Comparison of ENCODE assay signal across 1 cellular context in the genomic region with DNA sequence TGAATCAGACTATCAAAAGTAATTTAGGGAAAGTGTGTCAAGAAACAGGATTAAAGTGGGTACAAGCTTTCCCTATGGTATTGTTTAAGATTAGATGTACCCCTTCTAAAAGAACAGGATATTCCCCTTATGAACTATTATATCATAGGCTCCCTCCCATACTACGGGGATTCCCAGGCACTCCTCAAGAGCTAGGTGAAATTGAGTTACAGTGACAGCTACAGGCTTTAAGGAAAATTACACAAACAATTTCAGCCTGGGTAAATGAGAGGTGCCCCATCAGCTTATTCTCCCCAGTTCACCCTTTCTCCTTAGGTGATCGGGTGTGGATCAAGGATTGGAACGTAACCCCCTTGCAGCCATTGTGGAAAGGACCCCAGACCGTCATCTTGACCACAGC.
TF ChIP-seq lines count a peak whose summit lies in the region.

No MANE protein-coding gene starts in this region.

TF ChIP-seq in H1, 55 proteins besides CTCF, POLR2A, EP300 and RAD21:
- TF ChIP-seq, protein P1, sequence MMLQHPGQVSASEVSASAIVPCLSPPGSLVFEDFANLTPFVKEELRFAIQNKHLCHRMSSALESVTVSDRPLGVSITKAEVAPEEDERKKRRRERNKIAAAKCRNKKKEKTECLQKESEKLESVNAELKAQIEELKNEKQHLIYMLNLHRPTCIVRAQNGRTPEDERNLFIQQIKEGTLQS (IDR thresholded peaks at IDR 0.05; ENCODE audit: insufficient read depth, low read depth, low read length) = no peak
- no peak for TF ChIP-seq CBX5 (IDR thresholded peaks at IDR 0.05; ENCODE audit: low read depth, low read length)
- no peak for TF ChIP-seq CREB1 (IDR thresholded peaks at IDR 0.05)
- TF ChIP-seq SP2 (IDR thresholded peaks at IDR 0.05; ENCODE audit: low read length) = no peak
- TF ChIP-seq SIRT6 (IDR thresholded peaks at IDR 0.05; ENCODE audit: low read length) = no peak
- no peak for TF ChIP-seq KDM5A (IDR thresholded peaks at IDR 0.05; ENCODE audit: low read length)
- TF ChIP-seq CEBPB (IDR thresholded peaks at IDR 0.05; ENCODE audit: low read depth, low read length) = no peak
- no peak for TF ChIP-seq ZNF274 (IDR thresholded peaks at IDR 0.05; ENCODE audit: borderline replicate concordance, extremely low read depth, low read length)
- no peak for TF ChIP-seq BRCA1 (IDR thresholded peaks at IDR 0.05; ENCODE audit: low read depth, low read length)
- TF ChIP-seq CBX8 (IDR thresholded peaks at IDR 0.05; ENCODE audit: borderline replicate concordance, low read depth, low read length) = no peak
- no peak for TF ChIP-seq GABPA (IDR thresholded peaks at IDR 0.05; ENCODE audit: borderline replicate concordance, insufficient read depth, low read length)
- TF ChIP-seq EZH2 (IDR thresholded peaks at IDR 0.05; ENCODE audit: low read depth, low read length, severe bottlenecking) = no peak
- TF ChIP-seq SAP30 (IDR thresholded peaks at IDR 0.05; ENCODE audit: insufficient read depth, insufficient replicate concordance, low read length) = no peak
- TF ChIP-seq, protein P2, sequence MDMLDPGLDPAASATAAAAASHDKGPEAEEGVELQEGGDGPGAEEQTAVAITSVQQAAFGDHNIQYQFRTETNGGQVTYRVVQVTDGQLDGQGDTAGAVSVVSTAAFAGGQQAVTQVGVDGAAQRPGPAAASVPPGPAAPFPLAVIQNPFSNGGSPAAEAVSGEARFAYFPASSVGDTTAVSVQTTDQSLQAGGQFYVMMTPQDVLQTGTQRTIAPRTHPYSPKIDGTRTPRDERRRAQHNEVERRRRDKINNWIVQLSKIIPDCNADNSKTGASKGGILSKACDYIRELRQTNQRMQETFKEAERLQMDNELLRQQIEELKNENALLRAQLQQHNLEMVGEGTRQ (IDR thresholded peaks at IDR 0.05; ENCODE audit: low read length) = no peak
- TF ChIP-seq RBBP5 (IDR thresholded peaks at IDR 0.05; ENCODE audit: borderline replicate concordance, low read depth, low read length) = no peak
TF ChIP-seq in H1: peak in this region for 0.
